26 cellular contexts compared by ENCODE assay signal in genomic region chr5:68116408-68116807, GRCh38.
"Had no signal": no experiment of that assay in that cellular context is flagged by ENCODE, and none has a peak within 500 bp of the region (broad histone marks: within the 10 kb centered on the region; RNA-seq: fewer than 3 reads in every experiment).

No MANE protein-coding gene starts in this region.

- H3K4me3 ChIP-seq: adrenal gland, breast epithelium, cardiac muscle cell, colonic mucosa had no signal

- DNase-seq: activated CD4-positive, alpha-beta T cell treated with anti-CD3 and anti-CD28 coated beads for 36 hours; activated CD4-positive, alpha-beta T cell treated with anti-CD3 and anti-CD28 coated beads, Interleukin-2, amount 10 ng/mL, durations not matched to agents 7 days and 5 days; activated CD4-positive, alpha-beta T cell treated with anti-CD3 and anti-CD28 coated beads, Interleukin-2, amount 50 U/mL, for 4 hours; activated CD4-positive, CD25-positive, alpha-beta regulatory T cell; activated CD4-positive, CD25-positive, alpha-beta regulatory T cell treated with anti-CD3 and anti-CD28 coated beads, Interleukin-2, amount 50 U/mL, for 72 hours; activated CD8-positive, alpha-beta memory T cell treated with anti-CD3 and anti-CD28 coated beads for 24 hours; activated CD8-positive, alpha-beta memory T cell treated with anti-CD3 and anti-CD28 coated beads, Interleukin-2, amount 50 U/mL, for 4 hours; activated CD8-positive, alpha-beta T cell treated with anti-CD3 and anti-CD28 coated beads for 36 hours; activated effector memory CD4-positive, alpha-beta T cell treated with anti-CD3 and anti-CD28 coated beads, Interleukin-2, amount 50 U/mL, for 16 hours; activated naive CD4-positive, alpha-beta T cell treated with anti-CD3 and anti-CD28 coated beads for 36 hours; activated naive CD8-positive, alpha-beta T cell treated with anti-CD3 and anti-CD28 coated beads for 36 hours; activated naive CD8-positive, alpha-beta T cell treated with anti-CD3 and anti-CD28 coated beads, Interleukin-2, amount 50 U/mL, for 24 hours; activated T-cell treated with anti-CD3 and anti-CD28 coated beads, Interleukin-2, amount 50 U/mL, for 1 hour; activated T-cell treated with anti-CD3 and anti-CD28 coated beads, Interleukin-2, amount 50 U/mL, for 48 hours; adrenal gland; amygdala; aorta; central memory CD4-positive, alpha-beta T cell; cerebellar nuclear complex; colonic mucosa; effector CD8-positive, alpha-beta T cell; foreskin fibroblast; T-helper 2 cell had no signal

- H3K4me1 ChIP-seq: adrenal gland, breast epithelium, colonic mucosa had no signal

- H3K27me3 ChIP-seq: adrenal gland, breast epithelium, cardiac muscle cell, colonic mucosa had no signal

- H3K36me3 ChIP-seq: adrenal gland, breast epithelium, cardiac muscle cell, colonic mucosa had no signal

- H3K9me3 ChIP-seq: adrenal gland, breast epithelium, colonic mucosa had no signal

- H3K27ac ChIP-seq: adrenal gland, breast epithelium, cardiac muscle cell, colonic mucosa, epithelial cell of prostate had no signal

- ATAC-seq: activated CD4-positive, alpha-beta T cell treated with anti-CD3 and anti-CD28 coated beads for 36 hours; activated CD8-positive, alpha-beta T cell treated with anti-CD3 and anti-CD28 coated beads for 36 hours; activated naive CD8-positive, alpha-beta T cell treated with anti-CD3 and anti-CD28 coated beads, Interleukin-2, amount 50 U/mL, for 24 hours had no signal
